ENCODE assay signal across 27 cellular contexts in the genomic region with DNA sequence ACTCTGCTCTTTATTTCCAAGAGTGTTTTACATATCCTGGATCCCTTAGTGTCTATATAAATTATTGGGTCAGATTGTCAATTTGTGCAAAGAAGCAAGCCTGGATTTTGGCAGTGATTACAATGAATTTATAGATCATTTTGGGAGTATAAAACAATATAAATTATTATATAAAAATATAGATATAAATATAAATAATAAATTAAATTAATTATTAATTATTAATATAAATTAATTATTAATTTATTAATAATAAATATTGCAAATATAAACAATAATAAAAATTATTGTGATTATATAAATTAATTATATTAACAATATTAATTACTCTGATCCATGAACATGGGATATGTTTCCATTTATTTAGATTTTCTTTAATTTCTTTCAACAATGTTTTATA. TPM values are rescaled to one million over a fixed set of nuclear protein-coding genes. Genes with fewer than 3 reads are reported as not detected.
DNase-seq lines count a peak whose midpoint lies in the region; ATAC-seq, FAIRE-seq and TF ChIP-seq lines count a peak whose summit lies in the region.
"Had no signal": no experiment of that assay in that cellular context is flagged by ENCODE, and none has a peak within 500 bp of the region (broad histone marks: within the 10 kb centered on the region; RNA-seq: fewer than 3 reads in every experiment).

No MANE protein-coding gene starts in this region.

- intact Hi-C loops in pancreas (cut with DNase I): no loop called here

- H3K9me3 ChIP-seq in pancreas: no peaks in the 10 kb centered on the region
- H3K9me3 ChIP-seq: A549, BE2C had no signal

- no peak for DNase-seq in pancreas
- no peak for DNase-seq in glutamatergic neuron
- DNase-seq in NOMO-1 treated with DMSO at 0.1 percent for 48 hours (lab: John Stamatoyannopoulos, UW; ENCODE audit: unreplicated experiment): no peak
- no peak for DNase-seq in activated naive CD4-positive, alpha-beta T cell treated with anti-CD3 and anti-CD28 coated beads, Interleukin-2, amount 50 U/mL, for 72 hours (ENCODE audit: low spot score in 2 of 2)
- DNase-seq: ACHN; AML-193; BE2C; CD4-positive, alpha-beta T cell; CD8-positive, alpha-beta memory T cell; DMS 273 treated with DMSO at 0.1 percent for 48 hours; DMS79; EL; GF-D8; H9 had no signal

- H3K27me3 Mint-ChIP-seq in glutamatergic neuron (ENCODE audit: unreplicated experiment): peaks cover 2% of the 10 kb centered on the region
- H3K27me3 Mint-ChIP-seq: CD4-positive, alpha-beta T cell; CD8-positive, alpha-beta memory T cell had no signal

- no peaks in the 10 kb centered on the region for H3K27me3 ChIP-seq in pancreas
- H3K27me3 ChIP-seq: BE2C; BLaER1 treated with 17β-estradiol and CSF1 and Interleukin-3, amounts not matched to agents 10 nM and 100 nM had no signal

- H3K4me1 ChIP-seq in pancreas: no peaks in the 10 kb centered on the region
- H3K4me1 ChIP-seq: BE2C had no signal

- ATAC-seq in pancreas (no peak), HG02763 (IDR thresholded peaks at IDR 0.05; ENCODE audit: unreplicated experiment) (no peak)
- no peak for ATAC-seq in activated naive CD4-positive, alpha-beta T cell treated with anti-CD3 and anti-CD28 coated beads, Interleukin-2, amount 50 U/mL, for 72 hours
- ATAC-seq: A549, GM23338, HCT116 had no signal

- no peaks in the 10 kb centered on the region for H3K9me3 Mint-ChIP-seq in glutamatergic neuron (ENCODE audit: unreplicated experiment)
- H3K9me3 Mint-ChIP-seq in activated naive CD4-positive, alpha-beta T cell treated with anti-CD3 and anti-CD28 coated beads, Interleukin-2, amount 50 U/mL, for 72 hours: peaks cover 2 to 5% of the 10 kb centered on the region in 2 donors
- H3K9me3 Mint-ChIP-seq: CD4-positive, alpha-beta T cell; CD8-positive, alpha-beta memory T cell; GM23338 had no signal

- H3K36me3 Mint-ChIP-seq in glutamatergic neuron (ENCODE audit: unreplicated experiment): no peaks in the 10 kb centered on the region
- H3K36me3 Mint-ChIP-seq in activated naive CD4-positive, alpha-beta T cell treated with anti-CD3 and anti-CD28 coated beads, Interleukin-2, amount 50 U/mL, for 72 hours: no peaks in the 10 kb centered on the region
- H3K36me3 Mint-ChIP-seq: CD14-positive monocyte had no signal

- no peaks in the 10 kb centered on the region for H3K36me3 ChIP-seq in pancreas
- H3K36me3 ChIP-seq: BE2C; BLaER1 treated with 17β-estradiol and CSF1 and Interleukin-3, amounts not matched to agents 10 nM and 100 nM had no signal

- H3K27ac Mint-ChIP-seq in glutamatergic neuron (ENCODE audit: unreplicated experiment): no peak overlapping the region
- H3K27ac Mint-ChIP-seq in activated naive CD4-positive, alpha-beta T cell treated with anti-CD3 and anti-CD28 coated beads, Interleukin-2, amount 50 U/mL, for 72 hours: no peak overlapping the region
- H3K27ac Mint-ChIP-seq: CD14-positive monocyte; CD4-positive, alpha-beta T cell; CD8-positive, alpha-beta memory T cell; GM23338; H9 had no signal

- TF ChIP-seq CTCF in pancreas (IDR thresholded peaks at IDR 0.05): no peak
- no peak for TF ChIP-seq CTCF in glutamatergic neuron (IDR thresholded peaks at IDR 0.05; ENCODE audit: partially characterized antibody, unreplicated experiment)

- H3K4me3 Mint-ChIP-seq in glutamatergic neuron (ENCODE audit: unreplicated experiment): no peak overlapping the region
- H3K4me3 Mint-ChIP-seq: CD14-positive monocyte; CD4-positive, alpha-beta T cell; CD8-positive, alpha-beta memory T cell; GM23338; H9 had no signal

- no peak overlapping the region for H3K4me3 ChIP-seq in pancreas
- H3K4me3 ChIP-seq: A549; BLaER1 treated with 17β-estradiol and CSF1 and Interleukin-3, amounts not matched to agents 10 nM and 100 nM; GM23338 had no signal

- no peaks in the 10 kb centered on the region for H3K4me1 Mint-ChIP-seq in glutamatergic neuron (ENCODE audit: low read depth, unreplicated experiment)

- no peak overlapping the region for H3K27ac ChIP-seq in pancreas
- H3K27ac ChIP-seq: 22Rv1; A549; BLaER1 treated with 17β-estradiol and CSF1 and Interleukin-3, amounts not matched to agents 10 nM and 100 nM had no signal

- peak; percentile 99 for FAIRE-seq in A204.1 (lab: Jason Lieb, UNC)
- peak; percentile 96 for FAIRE-seq in TTC549 (lab: Jason Lieb, UNC)
- peak; percentile 90 for FAIRE-seq in endometrium (lab: Jason Lieb, UNC)
- FAIRE-seq in pancreas (lab: Jason Lieb, UNC): peak; percentile 97
- FAIRE-seq: A549, D721Med, GM12891, GM18507 had no signal

RNA-seq across cellular contexts. Expression of gene RTL6, which starts 32.5 kb away (rescaled TPM):
- total RNA-seq in pancreas (10 to 100 TPM in 1 of 6 donors, 1 to 10 TPM in 5; 6.2 to 12.9 (median 8.8) TPM), glutamatergic neuron (ENCODE audit: unreplicated experiment) (35.0 TPM)
- polyA plus RNA-seq in pancreas: 1 to 10 TPM; 3.1 to 6.2 TPM
- total RNA-seq in activated naive CD4-positive, alpha-beta T cell treated with anti-CD3 and anti-CD28 coated beads, Interleukin-2, amount 50 U/mL, for 72 hours: 1 to 10 TPM; 6.5 to 8.4 TPM
